20 cellular contexts compared by ENCODE assay signal in genomic region chr11:67395555-67396257, GRCh38. TPM values are rescaled to one million over a fixed set of nuclear protein-coding genes. Genes with fewer than 3 reads are reported as not detected.
A peak's percentile ranks its signal among the peaks of the same experiment; 100 is the strongest.
DNase-seq lines count a peak whose midpoint lies in the region; ATAC-seq, FAIRE-seq and TF ChIP-seq lines count a peak whose summit lies in the region.
"Had no signal": no experiment of that assay in that cellular context is flagged by ENCODE, and none has a peak within 500 bp of the region (broad histone marks: within the 10 kb centered on the region; RNA-seq: fewer than 3 reads in every experiment).

No MANE protein-coding gene starts in this region.

- no peaks in the 10 kb centered on the region for H3K27me3 ChIP-seq in DND-41 (ENCODE audit: insufficient read depth, low read length, poor library complexity)
- H3K27me3 ChIP-seq: brain microvascular endothelial cell, SJSA1, suprapubic skin, vagina had no signal

- H3K4me3 ChIP-seq in A549 (no peak overlapping the region), DND-41 (ENCODE audit: low read depth in 1 of 2, low read length in 2 of 2) (no peak overlapping the region)
- H3K4me3 ChIP-seq: lower lobe of right lung, PC-9, SJSA1, suprapubic skin, vagina had no signal

- DNase-seq in A549 (ENCODE audit: low read depth in 1 of 2, low spot score in 1 of 2) (no peak), DND-41 (no peak), DMS79 (lab: John Stamatoyannopoulos, UW) (no peak), NCI-H446 treated with DMSO at 0.1 percent for 48 hours (lab: John Stamatoyannopoulos, UW) (no peak)
- no peak for DNase-seq in effector memory CD8-positive, alpha-beta T cell
- no peak for DNase-seq in stimulated activated CD4-positive, alpha-beta T cell treated with anti-CD3 and anti-CD28 coated beads, Interleukin-12 subunit alpha, Interleukin-12 subunit beta, amount 100 ng/mL, for 4 hours
- DNase-seq: activated CD8-positive, alpha-beta memory T cell treated with anti-CD3 and anti-CD28 coated beads, Interleukin-2, amount 50 U/mL, for 48 hours; brain microvascular endothelial cell; cortex of kidney; lower lobe of right lung; NCI-H1694 treated with DMSO at 0.1 percent for 48 hours; PC-9; posterior cingulate gyrus; stimulated activated CD4-positive, alpha-beta T cell treated with anti-CD3 and anti-CD28 coated beads, Interleukin-4, amount 100 ng/mL, for 1 hour had no signal

- no peak overlapping the region for H3K27ac ChIP-seq in A549
- peak overlapping the region; percentile 58; the same call in 1 of the 2 replicates for H3K27ac ChIP-seq in DND-41 (ENCODE audit: low read length)
- H3K27ac ChIP-seq: brain microvascular endothelial cell, lower lobe of right lung, PC-9, SJSA1, suprapubic skin, vagina had no signal

- H2AFZ ChIP-seq in DND-41 (ENCODE audit: low read depth, low read length), result no peak overlapping the region
- H2AFZ ChIP-seq: PC-9 had no signal

- FAIRE-seq in A549 (lab: Jason Lieb, UNC), result no peak
- FAIRE-seq: endothelial cell of umbilical vein, islet of Langerhans had no signal

- TF ChIP-seq POLR2A in A549 (IDR thresholded peaks at IDR 0.05; ENCODE audit: low read length), result no peak

- peaks cover 69% of the 10 kb centered on the region for H4K20me1 ChIP-seq in DND-41 (ENCODE audit: insufficient read depth, low read length)

- TF ChIP-seq RAD21 in A549 (conservative IDR thresholded peaks at IDR 0.05 in 1 of 2, IDR thresholded peaks at IDR 0.05 in 1 of 2), result no peak

- H3K4me1 Mint-ChIP-seq in effector memory CD8-positive, alpha-beta T cell (ENCODE audit: low read depth in 2 of 2), result peaks cover 43% of the 10 kb centered on the region in 2 donors

- CTCF ChIA-PET in A549 (lab: Yijun Ruan, JAX), result interaction anchor here (27.6 to 46.2 kb wide), 2 partner anchors 15 to 37 kb away, joined by 626 to 1913 read pairs; partner anchors contain the start of genes CLCF1, POLD4 and RAD9A

- no peaks in the 10 kb centered on the region for H3K9me3 Mint-ChIP-seq in effector memory CD8-positive, alpha-beta T cell
- H3K9me3 Mint-ChIP-seq: T-helper 2 cell treated with Interferon-gamma antibody and Interleukin-4, amounts not matched to agents 5 μg/mL and 100 μg/mL, for 36 hours had no signal

- TF ChIP-seq CTCF in A549 (IDR thresholded peaks at IDR 0.05), result no peak
- no peak for TF ChIP-seq CTCF in DND-41 (IDR thresholded peaks at IDR 0.05; ENCODE audit: borderline replicate concordance, extremely low read depth, low read length, poor library complexity, severe bottlenecking)

- TF ChIP-seq EP300 in A549 (IDR thresholded peaks at IDR 0.05), result no peak

- no peak overlapping the region for H3K4me3 Mint-ChIP-seq in effector memory CD8-positive, alpha-beta T cell
- H3K4me3 Mint-ChIP-seq: T-helper 2 cell treated with Interferon-gamma antibody and Interleukin-4, amounts not matched to agents 5 μg/mL and 100 μg/mL, for 36 hours had no signal

- peaks cover 56% of the 10 kb centered on the region for H3K36me3 Mint-ChIP-seq in effector memory CD8-positive, alpha-beta T cell (ENCODE audit: insufficient read depth)

- ATAC-seq in A549 (no peak), DND-41 (ENCODE audit: insufficient read depth, low read depth) (no peak)
- no peak for ATAC-seq in effector memory CD8-positive, alpha-beta T cell (replicated peaks)
- ATAC-seq: lower lobe of right lung had no signal

- peaks cover 86% of the 10 kb centered on the region for H3K79me2 ChIP-seq in DND-41 (ENCODE audit: insufficient read depth, low read length)

- H3K9ac ChIP-seq in DND-41 (ENCODE audit: low read depth, low read length), result 0 out of 2 replicates have a peak overlapping the region, but pooled peaks have one; percentile 12

- WGBS in A549 (ENCODE audit: missing lambda C conversion rate), result 90% methylated on average over 19 of the region's 19 CpGs

- peaks cover 74% of the 10 kb centered on the region for H3K36me3 ChIP-seq in DND-41 (ENCODE audit: insufficient read depth, low read length)

- H3K4me1 ChIP-seq in A549 (peaks cover 16% of the 10 kb centered on the region), DND-41 (ENCODE audit: insufficient read depth, low read length) (peaks cover 83% of the 10 kb centered on the region)

- H3K9me3 ChIP-seq in A549 (no peaks in the 10 kb centered on the region), DND-41 (ENCODE audit: insufficient read depth, low read length, severe bottlenecking) (no peaks in the 10 kb centered on the region)
- H3K9me3 ChIP-seq: lower lobe of right lung, SJSA1, suprapubic skin, vagina had no signal

- H3K27ac Mint-ChIP-seq in effector memory CD8-positive, alpha-beta T cell, result peak overlapping the region; percentile 86 to 90

- H3K27me3 Mint-ChIP-seq in effector memory CD8-positive, alpha-beta T cell, result no peaks in the 10 kb centered on the region

- POLR2A ChIA-PET in A549 (lab: Yijun Ruan, JAX), result no interaction called here

- H3K4me2 ChIP-seq in A549, result no peak overlapping the region
- H3K4me2 ChIP-seq in DND-41 (ENCODE audit: insufficient read depth, low read length), result 0 out of 2 replicates have a peak overlapping the region, but pooled peaks have one; percentile 37
- H3K4me2 ChIP-seq: PC-9 had no signal

TF ChIP-seq in A549, 52 proteins besides CTCF, POLR2A, EP300 and RAD21:
- TF ChIP-seq MAFK (IDR thresholded peaks at IDR 0.05; ENCODE audit: partially characterized antibody) (peak; percentile 87), HEYL (CRISPR knock-in tag; IDR thresholded peaks at IDR 0.05) (no peak), POLR2AphosphoS2 (conservative IDR thresholded peaks at IDR 0.05; ENCODE audit: low read length) (no peak)

RNA-seq across cellular contexts. Expression of gene RAD9A, which starts 3.9 kb away (rescaled TPM):
- 19.0 and 19.6 TPM in 2 replicates for polyA plus RNA-seq in A549 (2011; rRNA removed)
- polyA plus RNA-seq in A549 (2012; cell fraction: cytosol; rRNA removed), result 56.6 and 74.8 TPM in 2 replicates
- 286 and 297 TPM in 2 replicates for polyA plus RNA-seq in A549 (2012; cell fraction: nucleus; rRNA removed)
- 41.6 to 43.7 TPM (median 43.0 TPM) in 3 replicates for polyA plus RNA-seq in A549 (2017; fragmentation: RNase III; extraction: RNeasy Plus Mini Kit Qiagen cat#74134 plus additional on column Dnase treatment)
- polyA minus RNA-seq in A549 (2011; rRNA and poly(A)+ RNA removed), result 12.8 and 14.6 TPM in 2 replicates

RNA-seq across cellular contexts. Expression of gene PPP1CA, which starts 6.0 kb away (rescaled TPM):
- polyA plus RNA-seq in A549 (2011; rRNA removed) (174 and 178 TPM in 2 replicates), A549 (2017; fragmentation: RNase III; extraction: RNeasy Plus Mini Kit Qiagen cat#74134 plus additional on column Dnase treatment) (200 to 208 TPM (median 205 TPM) in 3 replicates)
- polyA plus RNA-seq in A549 (2012; cell fraction: cytosol; rRNA removed), result 405 and 423 TPM in 2 replicates
- polyA plus RNA-seq in A549 (2012; cell fraction: nucleus; rRNA removed), result 324 and 334 TPM in 2 replicates
- 239 and 243 TPM in 2 replicates for polyA minus RNA-seq in A549 (2011; rRNA and poly(A)+ RNA removed)

RNA-seq across cellular contexts. Expression of gene TBC1D10C, which starts 8.2 kb away (rescaled TPM):
- polyA plus RNA-seq in A549 (2011; rRNA removed) (not detected in 2 replicates), A549 (2017; fragmentation: RNase III; extraction: RNeasy Plus Mini Kit Qiagen cat#74134 plus additional on column Dnase treatment) (0.08 TPM in 1 of 3 replicates, not detected in the others)
- polyA plus RNA-seq in A549 (2012; cell fraction: cytosol; rRNA removed), result 0.06 TPM in 1 of 2 replicates, not detected in the other
- 0.28 TPM in 1 of 2 replicates, not detected in the other for polyA plus RNA-seq in A549 (2012; cell fraction: nucleus; rRNA removed)
- not detected in 2 replicates for polyA minus RNA-seq in A549 (2011; rRNA and poly(A)+ RNA removed)
- polyA plus RNA-seq: endothelial cell of umbilical vein had no signal

RNA-seq across cellular contexts. Expression of gene CARNS1, which starts 19.8 kb away (rescaled TPM):
- polyA plus RNA-seq in A549 (2011; rRNA removed) (0.08 and 0.15 TPM in 2 replicates), A549 (2017; fragmentation: RNase III; extraction: RNeasy Plus Mini Kit Qiagen cat#74134 plus additional on column Dnase treatment) (0.09 to 0.12 TPM (median 0.10 TPM) in 3 replicates)
- 0.08 and 0.12 TPM in 2 replicates for polyA plus RNA-seq in A549 (2012; cell fraction: cytosol; rRNA removed)
- 0.55 and 0.59 TPM in 2 replicates for polyA plus RNA-seq in A549 (2012; cell fraction: nucleus; rRNA removed)
- polyA minus RNA-seq in A549 (2011; rRNA and poly(A)+ RNA removed), result 0.21 TPM in 1 of 2 replicates, not detected in the other

RNA-seq across cellular contexts. Expression of gene CLCF1, which starts 22.3 kb away (rescaled TPM):
- 23.9 and 25.8 TPM in 2 replicates for polyA plus RNA-seq in A549 (2011; rRNA removed)
- polyA plus RNA-seq in A549 (2012; cell fraction: cytosol; rRNA removed), result 75.7 and 103 TPM in 2 replicates
- 204 and 212 TPM in 2 replicates for polyA plus RNA-seq in A549 (2012; cell fraction: nucleus; rRNA removed)
- polyA plus RNA-seq in A549 (2017; fragmentation: RNase III; extraction: RNeasy Plus Mini Kit Qiagen cat#74134 plus additional on column Dnase treatment), result 31.0 to 37.1 TPM (median 36.0 TPM) in 3 replicates
- polyA minus RNA-seq in A549 (2011; rRNA and poly(A)+ RNA removed), result 14.6 and 17.5 TPM in 2 replicates
